1 cellular context compared by ENCODE assay signal in genomic region chr4:4881432-4881831, GRCh38.
TF ChIP-seq lines count a peak whose summit lies in the region.

No MANE protein-coding gene starts in this region.

TF ChIP-seq in HEK293, 187 proteins besides CTCF, POLR2A, EP300 and RAD21 (continued from another document):
- TF ChIP-seq, protein P1, sequence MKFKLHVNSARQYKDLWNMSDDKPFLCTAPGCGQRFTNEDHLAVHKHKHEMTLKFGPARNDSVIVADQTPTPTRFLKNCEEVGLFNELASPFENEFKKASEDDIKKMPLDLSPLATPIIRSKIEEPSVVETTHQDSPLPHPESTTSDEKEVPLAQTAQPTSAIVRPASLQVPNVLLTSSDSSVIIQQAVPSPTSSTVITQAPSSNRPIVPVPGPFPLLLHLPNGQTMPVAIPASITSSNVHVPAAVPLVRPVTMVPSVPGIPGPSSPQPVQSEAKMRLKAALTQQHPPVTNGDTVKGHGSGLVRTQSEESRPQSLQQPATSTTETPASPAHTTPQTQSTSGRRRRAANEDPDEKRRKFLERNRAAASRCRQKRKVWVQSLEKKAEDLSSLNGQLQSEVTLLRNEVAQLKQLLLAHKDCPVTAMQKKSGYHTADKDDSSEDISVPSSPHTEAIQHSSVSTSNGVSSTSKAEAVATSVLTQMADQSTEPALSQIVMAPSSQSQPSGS (tag by site-specific recombination; IDR thresholded peaks at IDR 0.05; ENCODE audit: low read depth): peak; percentile 78
- TF ChIP-seq ZNF549 (tag by site-specific recombination; IDR thresholded peaks at IDR 0.05) (no peak), ZNF518A (tag by site-specific recombination; conservative IDR thresholded peaks at IDR 0.05; ENCODE audit: low read depth) (peak; percentile 47), ZBTB17 (tag by site-specific recombination; IDR thresholded peaks at IDR 0.05) (peak; percentile 51; the same call in 1 of the 2 replicates), OVOL3 (tag by site-specific recombination; IDR thresholded peaks at IDR 0.05) (no peak), PRDM10 (tag by site-specific recombination; IDR thresholded peaks at IDR 0.05) (0 out of 2 replicates have a peak, but pooled peaks have one; percentile 31)
